In the genomic region with DNA sequence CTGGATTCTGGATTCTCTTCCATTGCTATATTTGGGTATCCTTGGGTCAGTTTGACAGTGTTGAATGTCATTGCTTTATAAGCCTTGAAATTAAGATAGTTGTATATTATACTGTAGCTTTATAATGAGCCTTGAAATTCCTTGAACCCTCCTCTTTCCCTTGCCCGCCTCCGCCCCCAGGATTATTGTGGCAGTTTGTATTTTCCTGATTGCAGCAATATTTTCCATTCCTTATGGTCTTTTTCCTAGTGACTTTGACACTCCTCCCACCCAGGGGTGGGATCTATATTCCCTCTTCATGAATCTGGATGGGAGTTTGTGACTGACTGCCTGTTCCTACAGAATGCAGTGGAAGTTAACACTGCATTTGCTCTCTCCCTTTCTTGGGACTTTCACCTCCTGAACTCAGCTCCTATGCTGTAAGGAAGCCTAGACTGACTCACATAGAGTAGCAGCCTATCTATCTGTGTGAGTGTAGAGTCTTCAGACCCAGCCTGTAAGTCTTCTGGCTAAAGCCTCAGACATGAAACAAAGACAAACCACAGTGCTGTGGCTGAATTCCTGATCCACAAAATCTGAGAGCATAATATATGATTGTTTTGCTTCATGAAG, we compare ENCODE assay signal across 9 cellular contexts. TPM values are rescaled to one million over a fixed set of nuclear protein-coding genes. Genes with fewer than 3 reads are reported as not detected.
DNase-seq lines count a peak whose midpoint lies in the region; ATAC-seq and TF ChIP-seq lines count a peak whose summit lies in the region.
"Had no signal": no experiment of that assay in that cellular context is flagged by ENCODE, and none has a peak within 500 bp of the region (broad histone marks: within the 10 kb centered on the region; RNA-seq: fewer than 3 reads in every experiment).

No MANE protein-coding gene starts in this region.

- TF ChIP-seq EP300 in tibial nerve (IDR thresholded peaks at IDR 0.05) = no peak

- TF ChIP-seq POLR2A in tibial nerve (IDR thresholded peaks at IDR 0.05) = no peak

- peak overlapping the region; percentile 73 for H3K27ac Mint-ChIP-seq in activated CD8-positive, alpha-beta T cell treated with anti-CD3 and anti-CD28 coated beads, Interleukin-2, amount 10 ng/mL, durations not matched to agents 7 days and 5 days

- POLR2A ChIA-PET in activated CD8-positive, alpha-beta T cell treated with anti-CD3 and anti-CD28 coated beads, Interleukin-2, amount 10 ng/mL, durations not matched to agents 7 days and 5 days (lab: Charles Lee) = interaction anchor here (0.5 kb wide), 1 partner anchor 571 kb away, joined by 3 read pairs; no protein-coding TSS in a partner anchor

- H3K4me1 ChIP-seq in heart right ventricle = peaks cover 0 to 34% (median 4%) of the 10 kb centered on the region in 9 donors
- peaks cover 0 to 17% (median 0%) of the 10 kb centered on the region in 4 donors for H3K4me1 ChIP-seq in tibial nerve
- no peaks in the 10 kb centered on the region for H3K4me1 ChIP-seq in BE2C

- H3K36me3 Mint-ChIP-seq in activated CD8-positive, alpha-beta T cell treated with anti-CD3 and anti-CD28 coated beads, Interleukin-2, amount 10 ng/mL, durations not matched to agents 7 days and 5 days (ENCODE audit: low read depth) = peaks cover 2% of the 10 kb centered on the region

- H3K9me3 Mint-ChIP-seq in activated CD8-positive, alpha-beta T cell treated with anti-CD3 and anti-CD28 coated beads, Interleukin-2, amount 10 ng/mL, durations not matched to agents 7 days and 5 days (ENCODE audit: insufficient read depth) = no peaks in the 10 kb centered on the region

- CTCF ChIA-PET in activated CD8-positive, alpha-beta T cell treated with anti-CD3 and anti-CD28 coated beads, Interleukin-2, amount 10 ng/mL, durations not matched to agents 7 days and 5 days (lab: Charles Lee) = interaction anchor here (1.5 kb wide), 1 partner anchor 28 kb away, joined by 9 read pairs; no protein-coding TSS in a partner anchor

- H3K27me3 ChIP-seq in heart right ventricle (no peaks in the 10 kb centered on the region), tibial nerve (no peaks in the 10 kb centered on the region), BE2C (no peaks in the 10 kb centered on the region)

- TF ChIP-seq CTCF in heart right ventricle (IDR thresholded peaks at IDR 0.05) (no peak), tibial nerve (IDR thresholded peaks at IDR 0.05) (no peak), BE2C (IDR thresholded peaks at IDR 0.05; ENCODE audit: low read depth, low read length) (no peak)

- H3K36me3 ChIP-seq in heart right ventricle = peaks cover 0 to 9% (median 0%) of the 10 kb centered on the region in 9 donors
- H3K36me3 ChIP-seq in tibial nerve = no peaks in the 10 kb centered on the region
- no peaks in the 10 kb centered on the region for H3K36me3 ChIP-seq in BE2C
- H3K36me3 ChIP-seq: HAP-1 had no signal

- DNase-seq in heart right ventricle = no peak
- DNase-seq in Right ventricle myocardium superior = no peak
- no peak for DNase-seq in activated CD8-positive, alpha-beta T cell treated with anti-CD3 and anti-CD28 coated beads, Interleukin-2, amount 10 ng/mL, durations not matched to agents 7 days and 5 days
- DNase-seq in glomerular visceral epithelial cell (ENCODE audit: extremely low spot score) = peak; percentile 17
- DNase-seq in tibial nerve (ENCODE audit: low spot score in 2 of 2) = no peak
- no peak for DNase-seq in BE2C

- peak overlapping the region; percentile 85 to 99 (median 98) for H3K27ac ChIP-seq in heart right ventricle
- peak overlapping the region in 3 of 4 donors; percentile 1 to 98 (median 96) for H3K27ac ChIP-seq in tibial nerve

- peaks cover 21% of the 10 kb centered on the region for H3K4me1 Mint-ChIP-seq in activated CD8-positive, alpha-beta T cell treated with anti-CD3 and anti-CD28 coated beads, Interleukin-2, amount 10 ng/mL, durations not matched to agents 7 days and 5 days (ENCODE audit: low read depth)

- H3K4me3 ChIP-seq in heart right ventricle (peak overlapping the region in 6 of 10 donors; percentile 20 to 75 (median 62)), tibial nerve (peak overlapping the region in 1 of 4 donors; percentile 0), BE2C (ENCODE audit: low read depth, low read length) (no peak overlapping the region)

- peaks cover 5% of the 10 kb centered on the region for H3K27me3 Mint-ChIP-seq in activated CD8-positive, alpha-beta T cell treated with anti-CD3 and anti-CD28 coated beads, Interleukin-2, amount 10 ng/mL, durations not matched to agents 7 days and 5 days (ENCODE audit: low read depth)

- peak overlapping the region; percentile 87 for H3K4me3 Mint-ChIP-seq in activated CD8-positive, alpha-beta T cell treated with anti-CD3 and anti-CD28 coated beads, Interleukin-2, amount 10 ng/mL, durations not matched to agents 7 days and 5 days

- ATAC-seq in heart right ventricle (no peak), Right ventricle myocardium superior (ENCODE audit: poor library complexity) (no peak), GM21447 (IDR thresholded peaks at IDR 0.05; ENCODE audit: unreplicated experiment) (no peak), HG02938 (IDR thresholded peaks at IDR 0.05; ENCODE audit: unreplicated experiment) (no peak)
- no peak for ATAC-seq in activated CD8-positive, alpha-beta T cell treated with anti-CD3 and anti-CD28 coated beads, Interleukin-2, amount 10 ng/mL, durations not matched to agents 7 days and 5 days

- H3K9me3 ChIP-seq in heart right ventricle = peaks cover 0 to 5% (median 0%) of the 10 kb centered on the region in 11 donors
- H3K9me3 ChIP-seq in tibial nerve = no peaks in the 10 kb centered on the region
- H3K9me3 ChIP-seq in BE2C = no peaks in the 10 kb centered on the region
- H3K9me3 ChIP-seq: HAP-1 had no signal

- 53 to 70% methylated on average over 2 of the region's 2 CpGs for WGBS in heart right ventricle, 2 donors
- 28 to 63% methylated on average over 2 of the region's 2 CpGs for WGBS in tibial nerve, 2 donors

- intact Hi-C loops in heart right ventricle (cut with DNase I) = loop anchor here in 1 of 10 donors (2.0 to 5.0 kb wide), 2 partner anchors 20 to 43 kb away; a partner anchor contains a TSS
- intact Hi-C loops in Right ventricle myocardium superior (cut with DNase I) = no loop called here

RNA-seq across cellular contexts. Expression of a gene that starts 2.2 kb away (rescaled TPM):
- total RNA-seq in heart right ventricle (100 to 1,000 TPM; 249 to 428 (median 312) TPM), Right ventricle myocardium superior (366 TPM), tibial nerve (10 to 100 TPM; 40.2 to 83.3 (median 59.8) TPM)
- 100 to 1,000 TPM; 234 to 530 TPM for polyA plus RNA-seq in heart right ventricle
- 10 to 100 TPM; 49.3 to 51.7 TPM for total RNA-seq in activated CD8-positive, alpha-beta T cell treated with anti-CD3 and anti-CD28 coated beads, Interleukin-2, amount 10 ng/mL, durations not matched to agents 7 days and 5 days
- polyA plus RNA-seq in BE2C (2012; ENCODE audit: insufficient read depth, insufficient read length, low read depth) = 135 TPM

RNA-seq across cellular contexts. Expression of a gene that starts 6.3 kb away (rescaled TPM):
- 10 to 100 TPM; 21.6 to 92.4 (median 36.4) TPM for total RNA-seq in heart right ventricle
- 10 to 100 TPM; 40.6 to 80.4 TPM for polyA plus RNA-seq in heart right ventricle
- total RNA-seq in Right ventricle myocardium superior = 38.9 TPM
- 1 to 10 TPM; 4.1 to 4.2 TPM for total RNA-seq in activated CD8-positive, alpha-beta T cell treated with anti-CD3 and anti-CD28 coated beads, Interleukin-2, amount 10 ng/mL, durations not matched to agents 7 days and 5 days
- 10 to 100 TPM in 3 of 4 donors, 1 to 10 TPM in 1; 7.2 to 28.4 (median 14.6) TPM for total RNA-seq in tibial nerve
- 1.0 TPM for polyA plus RNA-seq in BE2C (2012; ENCODE audit: insufficient read depth, insufficient read length, low read depth)

RNA-seq across cellular contexts. Expression of a gene that starts 42.1 kb away (rescaled TPM):
- total RNA-seq in heart right ventricle (10 to 100 TPM; 16.6 to 25.8 (median 21.6) TPM), Right ventricle myocardium superior (23.3 TPM), tibial nerve (10 to 100 TPM; 22.2 to 27.0 (median 23.7) TPM)
- 10 to 100 TPM; 30.6 to 33.5 TPM for polyA plus RNA-seq in heart right ventricle
- 1 to 10 TPM; 4.1 to 5.6 TPM for total RNA-seq in activated CD8-positive, alpha-beta T cell treated with anti-CD3 and anti-CD28 coated beads, Interleukin-2, amount 10 ng/mL, durations not matched to agents 7 days and 5 days
- polyA plus RNA-seq in BE2C (2012; ENCODE audit: insufficient read depth, insufficient read length, low read depth) = 0.40 TPM

RNA-seq across cellular contexts. Expression of a gene that starts 42.1 kb away (rescaled TPM):
- total RNA-seq in heart right ventricle (10 to 100 TPM; 32.3 to 53.5 (median 48.8) TPM), Right ventricle myocardium superior (59.2 TPM), tibial nerve (1 to 10 TPM; 2.7 to 5.3 (median 2.8) TPM)
- 100 to 1,000 TPM in 1 of 2 donors, 10 to 100 TPM in 1; 21.2 to 384 TPM for polyA plus RNA-seq in heart right ventricle
- 10 to 100 TPM; 20.2 to 21.4 TPM for total RNA-seq in activated CD8-positive, alpha-beta T cell treated with anti-CD3 and anti-CD28 coated beads, Interleukin-2, amount 10 ng/mL, durations not matched to agents 7 days and 5 days
- polyA plus RNA-seq in BE2C (2012; ENCODE audit: insufficient read depth, insufficient read length, low read depth) = 4.2 TPM

RNA-seq across cellular contexts. Expression of a gene that starts 42.5 kb away (rescaled TPM):
- total RNA-seq in heart right ventricle = 10 to 100 TPM; 13.9 to 20.3 (median 16.6) TPM
- 1 to 10 TPM; 4.9 to 8.4 TPM for polyA plus RNA-seq in heart right ventricle
- 18.4 TPM for total RNA-seq in Right ventricle myocardium superior
- 10 to 100 TPM; 32.8 to 33.5 TPM for total RNA-seq in activated CD8-positive, alpha-beta T cell treated with anti-CD3 and anti-CD28 coated beads, Interleukin-2, amount 10 ng/mL, durations not matched to agents 7 days and 5 days
- 10 to 100 TPM in 3 of 4 donors, 1 to 10 TPM in 1; 6.9 to 17.7 (median 11.5) TPM for total RNA-seq in tibial nerve
- 12.8 TPM for polyA plus RNA-seq in BE2C (2012; ENCODE audit: insufficient read depth, insufficient read length, low read depth)
